Comparison of ENCODE assay signal across 20 cellular contexts in genomic region chrX:123084797-123085196, GRCh38.
DNase-seq lines count a peak whose midpoint lies in the region; ATAC-seq, FAIRE-seq and TF ChIP-seq lines count a peak whose summit lies in the region.
"Had no signal": no experiment of that assay in that cellular context is flagged by ENCODE, and none has a peak within 500 bp of the region (broad histone marks: within the 10 kb centered on the region; RNA-seq: fewer than 3 reads in every experiment).

No MANE protein-coding gene starts in this region.

- H3K4me1 Mint-ChIP-seq in stimulated activated naive CD8-positive, alpha-beta T cell treated with anti-CD3 and anti-CD28 coated beads, Interleukin-15, amount 100 ng/mL, for 72 hours: no peaks in the 10 kb centered on the region
- H3K4me1 Mint-ChIP-seq: activated naive CD8-positive, alpha-beta T cell treated with anti-CD3 and anti-CD28 coated beads, Interleukin-2, amount 10 ng/mL, durations not matched to agents 7 days and 5 days; nephron had no signal

- no peak for TF ChIP-seq CTCF in AG09309 (IDR thresholded peaks at IDR 0.05; ENCODE audit: control insufficient read depth, insufficient read depth, low read depth, low read length, missing control alignments)
- TF ChIP-seq CTCF in epithelial cell of esophagus (IDR thresholded peaks at IDR 0.05; ENCODE audit: insufficient read depth, low read depth, low read length, missing control alignments): no peak
- TF ChIP-seq CTCF in MM.1S (IDR thresholded peaks at IDR 0.05; ENCODE audit: low read length): no peak
- TF ChIP-seq CTCF in transverse colon (IDR thresholded peaks at IDR 0.05): no peak

- H3K27me3 ChIP-seq in mesendoderm (ENCODE audit: insufficient read depth, low read length, poor library complexity) (no peaks in the 10 kb centered on the region), MM.1S (replicated peaks; ENCODE audit: insufficient read depth, low read length) (no peaks in the 10 kb centered on the region), transverse colon (no peaks in the 10 kb centered on the region)

- FAIRE-seq in RCC 7860 (lab: Jason Lieb, UNC): peak; percentile 69
- FAIRE-seq: urothelium cell line had no signal

- H3K56ac ChIP-seq in mesendoderm (ENCODE audit: low read length): peak overlapping the region; percentile 25

- H3K27ac Mint-ChIP-seq in stimulated activated naive CD8-positive, alpha-beta T cell treated with anti-CD3 and anti-CD28 coated beads, Interleukin-15, amount 100 ng/mL, for 72 hours: no peak overlapping the region
- H3K27ac Mint-ChIP-seq: activated naive CD8-positive, alpha-beta T cell treated with anti-CD3 and anti-CD28 coated beads, Interleukin-2, amount 10 ng/mL, durations not matched to agents 7 days and 5 days; endodermal cell; nephron; stimulated activated naive CD8-positive, alpha-beta T cell treated with anti-CD3 and anti-CD28 coated beads, Interleukin-15, Interleukin-2, amounts not matched to agents 100 ng/mL and 50 ng/mL, for 24 hours had no signal

- TF ChIP-seq EP300 in transverse colon (IDR thresholded peaks at IDR 0.05; ENCODE audit: low read depth): no peak

- H3K4me1 ChIP-seq in mesendoderm (ENCODE audit: control insufficient read depth, low read depth, low read length): no peaks in the 10 kb centered on the region
- H3K4me1 ChIP-seq in MM.1S (ENCODE audit: low read length): no peaks in the 10 kb centered on the region
- no peaks in the 10 kb centered on the region for H3K4me1 ChIP-seq in transverse colon

- H3K9ac ChIP-seq in mesendoderm (ENCODE audit: low read length): no peak overlapping the region
- H3K9ac ChIP-seq in MM.1S (ENCODE audit: low read length): no peak overlapping the region

- H3K4me3 ChIP-seq in AG09309 (ENCODE audit: control insufficient read depth, low read depth, low read length) (no peak overlapping the region), epithelial cell of esophagus (ENCODE audit: low read length) (no peak overlapping the region), mesendoderm (ENCODE audit: low read length) (no peak overlapping the region), MM.1S (ENCODE audit: low read length) (no peak overlapping the region), transverse colon (no peak overlapping the region)
- H3K4me3 ChIP-seq: PC-9 had no signal

- no peaks in the 10 kb centered on the region for H3K27me3 Mint-ChIP-seq in stimulated activated naive CD8-positive, alpha-beta T cell treated with anti-CD3 and anti-CD28 coated beads, Interleukin-15, amount 100 ng/mL, for 72 hours
- H3K27me3 Mint-ChIP-seq: activated naive CD8-positive, alpha-beta T cell treated with anti-CD3 and anti-CD28 coated beads, Interleukin-2, amount 10 ng/mL, durations not matched to agents 7 days and 5 days; stimulated activated naive CD8-positive, alpha-beta T cell treated with anti-CD3 and anti-CD28 coated beads, Interleukin-15, Interleukin-2, amounts not matched to agents 100 ng/mL and 50 ng/mL, for 24 hours had no signal

- H3K18ac ChIP-seq in mesendoderm (ENCODE audit: low read length): no peak overlapping the region

- no peaks in the 10 kb centered on the region for H3K9me2 ChIP-seq in MM.1S (replicated peaks; ENCODE audit: insufficient read depth, low read length)

- H3K4ac ChIP-seq in mesendoderm (ENCODE audit: low read depth, low read length): no peak overlapping the region

- H3K79me1 ChIP-seq in mesendoderm (ENCODE audit: low read length): no peaks in the 10 kb centered on the region

- H3K4me2 ChIP-seq in mesendoderm (ENCODE audit: low read length) (no peak overlapping the region), MM.1S (ENCODE audit: low read depth, low read length) (no peak overlapping the region)
- H3K4me2 ChIP-seq: PC-9 had no signal

- TF ChIP-seq POLR2A in transverse colon (IDR thresholded peaks at IDR 0.05): no peak

- H3K4me3 Mint-ChIP-seq in stimulated activated naive CD8-positive, alpha-beta T cell treated with anti-CD3 and anti-CD28 coated beads, Interleukin-15, amount 100 ng/mL, for 72 hours: no peak overlapping the region
- H3K4me3 Mint-ChIP-seq: activated naive CD8-positive, alpha-beta T cell treated with anti-CD3 and anti-CD28 coated beads, Interleukin-2, amount 10 ng/mL, durations not matched to agents 7 days and 5 days; endodermal cell; nephron; stimulated activated naive CD8-positive, alpha-beta T cell treated with anti-CD3 and anti-CD28 coated beads, Interleukin-15, Interleukin-2, amounts not matched to agents 100 ng/mL and 50 ng/mL, for 24 hours had no signal

- no CpG with 5 or more reads among the region's 2 CpGs for WGBS in mesendoderm (ENCODE audit: extremely low coverage, insufficient coverage, low lambda C conversion rate)
- 71% methylated on average over 2 of the region's 2 CpGs; no CpG with 5 or more reads in 1 of the 2 donors for WGBS in transverse colon (ENCODE audit: low coverage in 1 of 2), 2 donors

- in situ Hi-C loops in transverse colon (cut with MboI; ENCODE audit: low pct_ligation_motif_present in 1 of 4, low pct_unique_long_range_greater_than_20kb in 1 of 4, low sequenced_read_pairs in 3 of 4): no loop called here

- no peak overlapping the region for H3K23ac ChIP-seq in mesendoderm (ENCODE audit: low read length)

- H2BK5ac ChIP-seq in mesendoderm (ENCODE audit: low read length): no peak overlapping the region

- H3K36me3 ChIP-seq in mesendoderm (ENCODE audit: control insufficient read depth, insufficient read depth, low read length) (no peaks in the 10 kb centered on the region), MM.1S (replicated peaks; ENCODE audit: insufficient read depth, low read length) (no peaks in the 10 kb centered on the region), transverse colon (no peaks in the 10 kb centered on the region)

- H2BK15ac ChIP-seq in mesendoderm (replicated peaks; ENCODE audit: low read depth): no peak overlapping the region

- H2BK120ac ChIP-seq in mesendoderm (ENCODE audit: low read depth, low read length): no peak overlapping the region

- H3K9me3 ChIP-seq in MM.1S (replicated peaks; ENCODE audit: insufficient read depth, low read length) (no peaks in the 10 kb centered on the region), transverse colon (no peaks in the 10 kb centered on the region)

- H3K9me3 Mint-ChIP-seq in stimulated activated naive CD8-positive, alpha-beta T cell treated with anti-CD3 and anti-CD28 coated beads, Interleukin-15, amount 100 ng/mL, for 72 hours: no peaks in the 10 kb centered on the region
- H3K9me3 Mint-ChIP-seq: activated naive CD8-positive, alpha-beta T cell treated with anti-CD3 and anti-CD28 coated beads, Interleukin-2, amount 10 ng/mL, durations not matched to agents 7 days and 5 days; stimulated activated naive CD8-positive, alpha-beta T cell treated with anti-CD3 and anti-CD28 coated beads, Interleukin-15, Interleukin-2, amounts not matched to agents 100 ng/mL and 50 ng/mL, for 24 hours had no signal

- H3K27ac ChIP-seq in mesendoderm (ENCODE audit: low read depth, low read length): no peak overlapping the region
- no peak overlapping the region for H3K27ac ChIP-seq in MM.1S (ENCODE audit: low read length)
- H3K27ac ChIP-seq in transverse colon: no peak overlapping the region
- H3K27ac ChIP-seq: PC-9 had no signal

- no peaks in the 10 kb centered on the region for H3F3A ChIP-seq in MM.1S (ENCODE audit: insufficient read depth, low read length)

- intact Hi-C loops in transverse colon (cut with DNase I; ENCODE audit: low total_unique reads): no loop called here

- ATAC-seq in stimulated activated naive CD8-positive, alpha-beta T cell treated with anti-CD3 and anti-CD28 coated beads, Interleukin-15, amount 100 ng/mL, for 72 hours: no peak

- no peak overlapping the region for H4K8ac ChIP-seq in mesendoderm (ENCODE audit: low read depth, low read length)

- peak; percentile 50 for DNase-seq in AG09309 (ENCODE audit: low read depth)
- peak; percentile 22 for DNase-seq in RCC 7860 (ENCODE audit: low spot score)
- peak; percentile 86 for DNase-seq in epithelial cell of esophagus (ENCODE audit: low read depth)
- DNase-seq in mesendoderm: no peak
- DNase-seq in MM.1S: no peak
- no peak for DNase-seq in stimulated activated naive CD8-positive, alpha-beta T cell treated with anti-CD3 and anti-CD28 coated beads, Interleukin-15, amount 100 ng/mL, for 72 hours
- DNase-seq in ecto neural progenitor cell (ENCODE audit: low spot score): no peak
- DNase-seq in transverse colon: no peak
- DNase-seq: ACHN; activated CD4-positive, alpha-beta T cell treated with anti-CD3 and anti-CD28 coated beads, Interleukin-2, amount 50 U/mL, for 48 hours; activated naive CD8-positive, alpha-beta T cell treated with anti-CD3 and anti-CD28 coated beads, Interleukin-2, amount 10 ng/mL, durations not matched to agents 7 days and 5 days; endodermal cell; HCEC 1CT; IMR-90; NCI-H2029 treated with DMSO at 0.1 percent for 48 hours; NCI-H524 treated with DMSO at 0.1 percent for 48 hours; PC-9 had no signal

- no peaks in the 10 kb centered on the region for H4K20me1 ChIP-seq in MM.1S (ENCODE audit: insufficient read depth, low read length)

- H4K5ac ChIP-seq in mesendoderm (ENCODE audit: low read length): no peak overlapping the region

- no peak overlapping the region for H2AFZ ChIP-seq in MM.1S (ENCODE audit: low read length)
- H2AFZ ChIP-seq: PC-9 had no signal

- no peaks in the 10 kb centered on the region for H3K79me2 ChIP-seq in mesendoderm (ENCODE audit: control insufficient read depth, insufficient read depth, low read length)
- no peaks in the 10 kb centered on the region for H3K79me2 ChIP-seq in MM.1S (ENCODE audit: low read length)

- H2AK5ac ChIP-seq in mesendoderm (ENCODE audit: low read length): no peak overlapping the region

Comparison
In these comparisons a context has a peak if more than half of its experiments do, and no peak if none do; other contexts are left out.
1. DNase-seq: peak in AG09309 (single experiment), RCC 7860 (single experiment) and epithelial cell of esophagus (single experiment); none in mesendoderm (single experiment), MM.1S (single experiment), stimulated activated naive CD8-positive, alpha-beta T cell treated with anti-CD3 and anti-CD28 coated beads, Interleukin-15, amount 100 ng/mL, for 72 hours (0 of 2), ecto neural progenitor cell (single experiment) and transverse colon (single experiment).